ENCODE assay signal across 8 cellular contexts in the genomic region with DNA sequence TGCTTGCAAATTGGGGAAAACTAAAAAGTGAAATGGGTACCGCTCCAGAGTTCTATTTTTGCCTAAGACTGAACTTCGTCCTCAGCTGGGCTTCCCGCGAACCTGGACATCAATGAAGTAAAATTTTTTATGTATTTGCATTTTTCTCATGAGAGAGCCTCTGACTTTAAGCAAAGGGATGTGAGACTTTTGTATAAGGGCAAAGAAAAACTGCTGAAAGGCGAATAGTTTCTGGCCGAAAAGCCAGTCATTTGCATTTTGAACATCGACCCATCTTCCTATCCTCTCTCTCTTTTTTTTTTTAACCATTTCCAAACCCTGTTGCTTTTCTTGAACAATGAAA. TPM values are rescaled to one million over a fixed set of nuclear protein-coding genes. Genes with fewer than 3 reads are reported as not detected.
A peak's percentile ranks its signal among the peaks of the same experiment; 100 is the strongest.
DNase-seq lines count a peak whose midpoint lies in the region; ATAC-seq and TF ChIP-seq lines count a peak whose summit lies in the region.

No MANE protein-coding gene starts in this region.

- H3K27me3 Mint-ChIP-seq in naive thymus-derived CD4-positive, alpha-beta T cell, result peaks cover 0 to 4% (median 0%) of the 10 kb centered on the region in 5 donors

- peak overlapping the region; percentile 78 for H3K4me3 ChIP-seq in GM12865 (ENCODE audit: low read depth, low read length)
- peak overlapping the region; percentile 69 to 96 (median 90) for H3K4me3 ChIP-seq in mammary epithelial cell (replicated peaks in 1 of 3; ENCODE audit: insufficient read depth in 1 of 3, low read depth in 2 of 3, low read length in 3 of 3)
- H3K4me3 ChIP-seq in naive thymus-derived CD4-positive, alpha-beta T cell (ENCODE audit: low read length), result peak overlapping the region; percentile 80

- peaks cover 0 to 15% (median 11%) of the 10 kb centered on the region in 5 donors for H3K36me3 Mint-ChIP-seq in naive thymus-derived CD4-positive, alpha-beta T cell

- intact Hi-C loops in mammary epithelial cell (cut with micrococcal nuclease), result loop anchor here (1.0 kb wide), 2 partner anchors 46 to 109 kb away; partner anchors contain the start of gene DNAJC2
- intact Hi-C loops in naive thymus-derived CD4-positive, alpha-beta T cell (cut with micrococcal nuclease), result loop anchor here (1.0 to 10.0 kb wide), 13 partner anchors 18 to 1715 kb away; partner anchors contain the start of genes DNAJC2 (in 2 of the 2), ORC5 (in 2 of the 2), ARMC10 (in 1 of the 2) and FAM185A (in 1 of the 2)
- intact Hi-C loops in sciatic nerve (cut with DNase I), result no loop called here

- peaks cover 33% of the 10 kb centered on the region for H3K79me2 ChIP-seq in mammary epithelial cell (ENCODE audit: insufficient read depth, low read length)

- peak; percentile 13 for ATAC-seq in HG03108 (IDR thresholded peaks at IDR 0.05; ENCODE audit: unreplicated experiment)
- ATAC-seq in naive thymus-derived CD4-positive, alpha-beta T cell, result no peak
- no peak for ATAC-seq in sciatic nerve

- H3K4me2 ChIP-seq in mammary epithelial cell (ENCODE audit: insufficient read depth, low read depth, low read length), result peak overlapping the region; percentile 92

- H3K36me3 ChIP-seq in mammary epithelial cell (ENCODE audit: insufficient read depth, low read length), result peaks cover 16% of the 10 kb centered on the region
- H3K36me3 ChIP-seq in naive thymus-derived CD4-positive, alpha-beta T cell (ENCODE audit: control insufficient read depth in 2 of 3, insufficient read depth in 3 of 3, low read length in 3 of 3), result peaks cover 9 to 39% (median 14%) of the 10 kb centered on the region in 3 experiments

- DNase-seq in GM12865 (ENCODE audit: low read depth) (no peak), mammary epithelial cell (no peak), cerebellum (ENCODE audit: low spot score) (no peak), sciatic nerve (ENCODE audit: low spot score) (no peak), SKM-1 treated with dmso at 0.1 percent for 144 hours (lab: John Stamatoyannopoulos, UW; ENCODE audit: unreplicated experiment) (no peak), KG1 (lab: John Stamatoyannopoulos, UW) (no peak)
- no peak for DNase-seq in naive thymus-derived CD4-positive, alpha-beta T cell

- H3K9me3 ChIP-seq in mammary epithelial cell (replicated peaks; ENCODE audit: insufficient read depth, low read length), result no peaks in the 10 kb centered on the region
- no peaks in the 10 kb centered on the region for H3K9me3 ChIP-seq in naive thymus-derived CD4-positive, alpha-beta T cell (ENCODE audit: control insufficient read depth in 2 of 3, low read length in 3 of 3)

- H4K20me1 ChIP-seq in mammary epithelial cell (ENCODE audit: insufficient read depth, low read length), result no peaks in the 10 kb centered on the region

- in situ Hi-C loops in mammary epithelial cell (cut with MboI; ENCODE audit: low sequenced_read_pairs in 2 of 2), result no loop called here

- WGBS in mammary epithelial cell (ENCODE audit: low coverage, missing lambda C conversion rate), result 5% methylated on average over 7 of the region's 7 CpGs

- dilution Hi-C loops in mammary epithelial cell (cut with HindIII; ENCODE audit: low sequenced_read_pairs), result no loop called here

- H3K4me3 Mint-ChIP-seq in naive thymus-derived CD4-positive, alpha-beta T cell, result peak overlapping the region; percentile 83 to 96 (median 90)

- H2AFZ ChIP-seq in mammary epithelial cell (ENCODE audit: low read depth, low read length), result peak overlapping the region; percentile 90

- H3K27me3 ChIP-seq in mammary epithelial cell (ENCODE audit: insufficient read depth, low read length), result no peaks in the 10 kb centered on the region
- no peaks in the 10 kb centered on the region for H3K27me3 ChIP-seq in naive thymus-derived CD4-positive, alpha-beta T cell (ENCODE audit: control insufficient read depth in 2 of 2, insufficient read depth in 2 of 2, low read length in 2 of 2)

- H3K27ac ChIP-seq in mammary epithelial cell (ENCODE audit: insufficient read depth, low read depth, low read length), result peak overlapping the region; percentile 61
- peak overlapping the region; percentile 90 for H3K27ac ChIP-seq in naive thymus-derived CD4-positive, alpha-beta T cell (ENCODE audit: low read depth, low read length)

- H3K4me1 Mint-ChIP-seq in naive thymus-derived CD4-positive, alpha-beta T cell, result peaks cover 21 to 50% (median 40%) of the 10 kb centered on the region in 7 donors

- BruUV-seq in mammary epithelial cell (replicated peaks; lab: Mats Ljungman, UMichigan), result no TSS peak

- H3K27ac Mint-ChIP-seq in naive thymus-derived CD4-positive, alpha-beta T cell, result peak overlapping the region; percentile 80 to 94 (median 92)

- H3K4me1 ChIP-seq in mammary epithelial cell (ENCODE audit: insufficient read depth, low read length), result peaks cover 11% of the 10 kb centered on the region
- peaks cover 16 to 19% of the 10 kb centered on the region in 2 donors for H3K4me1 ChIP-seq in naive thymus-derived CD4-positive, alpha-beta T cell (ENCODE audit: control insufficient read depth in 2 of 2, insufficient read depth in 2 of 2, low read length in 2 of 2)

- peaks cover 0 to 1% (median 0%) of the 10 kb centered on the region in 11 donors for H3K9me3 Mint-ChIP-seq in naive thymus-derived CD4-positive, alpha-beta T cell

- CTCF ChIA-PET in mammary epithelial cell (lab: Charles Lee; ENCODE audit: low non-redundant PET), result no interaction called here
- CTCF ChIA-PET in naive thymus-derived CD4-positive, alpha-beta T cell (lab: Charles Lee), result interaction anchor here (1.0 kb wide), 1 partner anchor 45 kb away, joined by 3 read pairs; no protein-coding TSS in a partner anchor

- TF ChIP-seq CTCF in GM12865 (IDR thresholded peaks at IDR 0.05; ENCODE audit: insufficient read depth, low read depth, low read length, missing control alignments) (no peak), mammary epithelial cell (conservative IDR thresholded peaks at IDR 0.05 in 1 of 2, IDR thresholded peaks at IDR 0.05 in 1 of 2; ENCODE audit: extremely low read depth in 1 of 2, insufficient read depth in 1 of 2, low read depth in 1 of 2, low read length in 2 of 2) (no peak)

- H3K9ac ChIP-seq in mammary epithelial cell (ENCODE audit: insufficient read depth, low read length), result peak overlapping the region; percentile 90

- POLR2A ChIA-PET in naive thymus-derived CD4-positive, alpha-beta T cell (lab: Charles Lee), result interaction anchor here (0.5 to 2.9 kb wide), 3 partner anchors 13 to 50 kb away, joined by 3 to 18 read pairs (median 6); partner anchors contain the start of gene PSMC2

RNA-seq across cellular contexts. Expression of gene PMPCB, which starts 0.6 kb away (rescaled TPM):
- total RNA-seq in mammary epithelial cell, result 10 to 100 TPM; 48.7 to 49.1 TPM
- 60.4 TPM for polyA plus RNA-seq in mammary epithelial cell
- 46.9 TPM for polyA minus RNA-seq in mammary epithelial cell
- total RNA-seq in naive thymus-derived CD4-positive, alpha-beta T cell, result 10 to 100 TPM; 55.2 to 94.1 (median 68.3) TPM
- polyA plus RNA-seq in naive thymus-derived CD4-positive, alpha-beta T cell, result 10 to 100 TPM; 93.9 to 95.7 TPM
- total RNA-seq in cerebellum, result 56.3 TPM
- 45.7 TPM for total RNA-seq in sciatic nerve

RNA-seq across cellular contexts. Expression of gene DNAJC2, which starts 46.8 kb away (rescaled TPM):
- total RNA-seq in mammary epithelial cell, result 10 to 100 TPM; 11.5 to 29.4 TPM
- 13.6 TPM for polyA plus RNA-seq in mammary epithelial cell
- 6.4 TPM for polyA minus RNA-seq in mammary epithelial cell
- total RNA-seq in naive thymus-derived CD4-positive, alpha-beta T cell, result 10 to 100 TPM; 30.1 to 52.7 (median 38.0) TPM
- 10 to 100 TPM; 18.2 to 22.5 TPM for polyA plus RNA-seq in naive thymus-derived CD4-positive, alpha-beta T cell
- 15.8 TPM for total RNA-seq in cerebellum
- 19.4 TPM for total RNA-seq in sciatic nerve

RNA-seq across cellular contexts. Expression of gene PSMC2, which starts 49.6 kb away (rescaled TPM):
- 100 to 1,000 TPM; 110 to 112 TPM for total RNA-seq in mammary epithelial cell
- 143 TPM for polyA plus RNA-seq in mammary epithelial cell
- polyA minus RNA-seq in mammary epithelial cell, result 135 TPM
- total RNA-seq in naive thymus-derived CD4-positive, alpha-beta T cell, result 100 to 1,000 TPM in 1 of 5 experiments, 10 to 100 TPM in 4; 60.8 to 152 (median 63.2) TPM
- 100 to 1,000 TPM in 1 of 2 donors, 10 to 100 TPM in 1; 97.5 to 111 TPM for polyA plus RNA-seq in naive thymus-derived CD4-positive, alpha-beta T cell
- 45.9 TPM for total RNA-seq in cerebellum
- total RNA-seq in sciatic nerve, result 86.3 TPM
